29 cellular contexts compared by ENCODE assay signal in genomic region chr9:83056180-83056579, GRCh38. TPM values are rescaled to one million over a fixed set of nuclear protein-coding genes. Genes with fewer than 3 reads are reported as not detected.
DNase-seq lines count a peak whose midpoint lies in the region; ATAC-seq, FAIRE-seq and TF ChIP-seq lines count a peak whose summit lies in the region.
"Had no signal": no experiment of that assay in that cellular context is flagged by ENCODE, and none has a peak within 500 bp of the region (broad histone marks: within the 10 kb centered on the region; RNA-seq: fewer than 3 reads in every experiment).

No MANE protein-coding gene starts in this region.

- H3K36me3 ChIP-seq in colonic mucosa = no peaks in the 10 kb centered on the region
- H3K36me3 ChIP-seq in small intestine (ENCODE audit: control insufficient read depth in 2 of 2, insufficient read depth in 2 of 2, low read length in 2 of 2) = no peaks in the 10 kb centered on the region
- no peaks in the 10 kb centered on the region for H3K36me3 ChIP-seq in thyroid gland
- H3K36me3 ChIP-seq: adrenal gland, BLaER1, heart right ventricle, thoracic aorta had no signal

- CTCF ChIA-PET in activated CD4-positive, alpha-beta memory T cell treated with anti-CD3 and anti-CD28 coated beads for 36 hours (lab: Charles Lee) = no interaction called here

- peaks cover 6% of the 10 kb centered on the region for H3K9me3 Mint-ChIP-seq in activated T-cell treated with anti-CD3 and anti-CD28 coated beads, Interleukin-2, amount 50 U/mL, for 4 hours
- H3K9me3 Mint-ChIP-seq in activated CD4-positive, alpha-beta memory T cell treated with anti-CD3 and anti-CD28 coated beads for 36 hours = no peaks in the 10 kb centered on the region

- no peak overlapping the region for H3K4me3 ChIP-seq in colonic mucosa
- H3K4me3 ChIP-seq in small intestine (ENCODE audit: low read depth in 1 of 2, low read length in 2 of 2) = no peak overlapping the region
- no peak overlapping the region for H3K4me3 ChIP-seq in thyroid gland (replicated peaks in 1 of 3)
- H3K4me3 ChIP-seq: adrenal gland, BLaER1, heart right ventricle, thoracic aorta had no signal

- POLR2A ChIA-PET in activated CD4-positive, alpha-beta memory T cell treated with anti-CD3 and anti-CD28 coated beads for 36 hours (lab: Charles Lee) = no interaction called here

- no peak overlapping the region for H3K27ac Mint-ChIP-seq in activated CD4-positive, alpha-beta memory T cell treated with anti-CD3 and anti-CD28 coated beads for 36 hours
- H3K27ac Mint-ChIP-seq: activated CD4-positive, alpha-beta memory T cell treated with anti-CD3 and anti-CD28 coated beads, Interleukin-2, amount 10 ng/mL, durations not matched to agents 7 days and 5 days; activated naive CD4-positive, alpha-beta T cell treated with anti-CD3 and anti-CD28 coated beads, Interleukin-2, amount 10 ng/mL, durations not matched to agents 7 days and 5 days; endodermal cell; stimulated activated naive B cell treated with anti-CD40 and anti-IgM and Interleukin-4, amounts not matched to agents 10 μg/mL and 1 μg/mL and 100 μg/mL, for 72 hours had no signal

- intact Hi-C loops in colonic mucosa (cut with DNase I) = no loop called here
- intact Hi-C loops in activated CD4-positive, alpha-beta memory T cell treated with anti-CD3 and anti-CD28 coated beads for 36 hours (cut with micrococcal nuclease) = no loop called here
- intact Hi-C loops in thyroid gland (cut with DNase I) = no loop called here

- no peak for FAIRE-seq in small intestine (lab: Jason Lieb, UNC)
- FAIRE-seq: G401.6, H54 had no signal

- H3K9me3 ChIP-seq in colonic mucosa (no peaks in the 10 kb centered on the region), small intestine (ENCODE audit: control insufficient read depth, low read depth) (no peaks in the 10 kb centered on the region), thyroid gland (no peaks in the 10 kb centered on the region)
- H3K9me3 ChIP-seq: adrenal gland, BLaER1, thoracic aorta had no signal

- 63 to 67% (median 66%) methylated on average over 2 of the region's 2 CpGs for WGBS in small intestine, 3 donors
- 88 to 89% methylated on average over 2 of the region's 2 CpGs for WGBS in thyroid gland, 2 donors

- H3K27ac ChIP-seq in colonic mucosa = peak overlapping the region; percentile 72
- H3K27ac ChIP-seq in small intestine (ENCODE audit: low read depth in 1 of 2, low read length in 1 of 2) = no peak overlapping the region
- H3K27ac ChIP-seq in thyroid gland = no peak overlapping the region
- H3K27ac ChIP-seq: adrenal gland, BLaER1, heart right ventricle, KMS-11, thoracic aorta had no signal

- TF ChIP-seq CTCF in colonic mucosa (IDR thresholded peaks at IDR 0.05) = no peak
- TF ChIP-seq CTCF in thyroid gland (IDR thresholded peaks at IDR 0.05) = no peak

- no peak for TF ChIP-seq POLR2A in thyroid gland (IDR thresholded peaks at IDR 0.05)

- peaks cover 14% of the 10 kb centered on the region for H3K27me3 Mint-ChIP-seq in activated T-cell treated with anti-CD3 and anti-CD28 coated beads, Interleukin-2, amount 50 U/mL, for 4 hours (ENCODE audit: low read depth)
- H3K27me3 Mint-ChIP-seq in activated CD4-positive, alpha-beta memory T cell treated with anti-CD3 and anti-CD28 coated beads for 36 hours = peaks cover 9% of the 10 kb centered on the region

- no peak for ATAC-seq in activated T-cell treated with anti-CD3 and anti-CD28 coated beads, Interleukin-2, amount 50 U/mL, for 4 hours
- ATAC-seq: esophagus mucosa; heart right ventricle; Panc1; stimulated activated naive B cell treated with anti-CD40 and anti-IgM and Interleukin-4, amounts not matched to agents 10 μg/mL and 1 μg/mL and 100 μg/mL, for 72 hours had no signal

- H3K4me1 ChIP-seq in colonic mucosa (peaks cover 6% of the 10 kb centered on the region), small intestine (ENCODE audit: control insufficient read depth in 2 of 2, insufficient read depth in 1 of 2, low read depth in 1 of 2, low read length in 1 of 2) (peaks cover 2 to 6% of the 10 kb centered on the region in 2 donors), thyroid gland (peaks cover 11 to 16% of the 10 kb centered on the region in 2 donors)
- H3K4me1 ChIP-seq: adrenal gland, BLaER1 had no signal

- H3K36me3 Mint-ChIP-seq in activated T-cell treated with anti-CD3 and anti-CD28 coated beads, Interleukin-2, amount 50 U/mL, for 4 hours (ENCODE audit: insufficient read depth) = no peaks in the 10 kb centered on the region
- H3K36me3 Mint-ChIP-seq in activated CD4-positive, alpha-beta memory T cell treated with anti-CD3 and anti-CD28 coated beads for 36 hours = no peaks in the 10 kb centered on the region
- H3K36me3 Mint-ChIP-seq: activated naive CD4-positive, alpha-beta T cell treated with anti-CD3 and anti-CD28 coated beads, Interleukin-2, amount 10 ng/mL, durations not matched to agents 7 days and 5 days; stimulated activated naive B cell treated with anti-CD40 and anti-IgM and Interleukin-4, amounts not matched to agents 10 μg/mL and 1 μg/mL and 100 μg/mL, for 72 hours had no signal

- no peaks in the 10 kb centered on the region for H3K4me1 Mint-ChIP-seq in activated T-cell treated with anti-CD3 and anti-CD28 coated beads, Interleukin-2, amount 50 U/mL, for 4 hours (ENCODE audit: low read depth)
- no peaks in the 10 kb centered on the region for H3K4me1 Mint-ChIP-seq in activated CD4-positive, alpha-beta memory T cell treated with anti-CD3 and anti-CD28 coated beads for 36 hours (ENCODE audit: low read depth)
- H3K4me1 Mint-ChIP-seq: activated CD4-positive, alpha-beta memory T cell treated with anti-CD3 and anti-CD28 coated beads, Interleukin-2, amount 10 ng/mL, durations not matched to agents 7 days and 5 days; activated naive CD4-positive, alpha-beta T cell treated with anti-CD3 and anti-CD28 coated beads, Interleukin-2, amount 10 ng/mL, durations not matched to agents 7 days and 5 days; endodermal cell; stimulated activated naive B cell treated with anti-CD40 and anti-IgM and Interleukin-4, amounts not matched to agents 10 μg/mL and 1 μg/mL and 100 μg/mL, for 72 hours had no signal

- no peak overlapping the region for H3K4me3 Mint-ChIP-seq in activated T-cell treated with anti-CD3 and anti-CD28 coated beads, Interleukin-2, amount 50 U/mL, for 4 hours
- H3K4me3 Mint-ChIP-seq in activated CD4-positive, alpha-beta memory T cell treated with anti-CD3 and anti-CD28 coated beads for 36 hours = no peak overlapping the region
- H3K4me3 Mint-ChIP-seq: activated CD4-positive, alpha-beta memory T cell treated with anti-CD3 and anti-CD28 coated beads, Interleukin-2, amount 10 ng/mL, durations not matched to agents 7 days and 5 days; activated naive CD4-positive, alpha-beta T cell treated with anti-CD3 and anti-CD28 coated beads, Interleukin-2, amount 10 ng/mL, durations not matched to agents 7 days and 5 days; stimulated activated naive B cell treated with anti-CD40 and anti-IgM and Interleukin-4, amounts not matched to agents 10 μg/mL and 1 μg/mL and 100 μg/mL, for 72 hours had no signal

- peak; percentile 81 for DNase-seq in DMS53 treated with DMSO at 0.1 percent for 48 hours (lab: John Stamatoyannopoulos, UW; ENCODE audit: unreplicated experiment)
- peak; percentile 68 for DNase-seq in NCI-H187 treated with DMSO at 0.1 percent for 48 hours (lab: John Stamatoyannopoulos, UW)
- DNase-seq in colonic mucosa = no peak
- DNase-seq in small intestine = peak; percentile 35
- DNase-seq in activated T-cell treated with anti-CD3 and anti-CD28 coated beads, Interleukin-2, amount 50 U/mL, for 4 hours = no peak
- DNase-seq in activated CD4-positive, alpha-beta memory T cell treated with anti-CD3 and anti-CD28 coated beads for 36 hours = no peak
- no peak for DNase-seq in thyroid gland
- DNase-seq: activated CD4-positive, alpha-beta memory T cell treated with anti-CD3 and anti-CD28 coated beads, Interleukin-2, amount 10 ng/mL, durations not matched to agents 7 days and 5 days; activated CD4-positive, alpha-beta T cell treated with anti-CD3 and anti-CD28 coated beads for 1 hour; activated CD8-positive, alpha-beta memory T cell treated with anti-CD3 and anti-CD28 coated beads, Interleukin-2, amount 50 U/mL, for 4 hours; activated naive CD4-positive, alpha-beta T cell treated with anti-CD3 and anti-CD28 coated beads, Interleukin-2, amount 10 ng/mL, durations not matched to agents 7 days and 5 days; adrenal gland; central memory CD4-positive, alpha-beta T cell; dermis blood vessel endothelial cell; DMS 273 treated with DMSO at 0.1 percent for 48 hours; endodermal cell; heart right ventricle; NCI-H524 treated with DMSO at 0.1 percent for 48 hours; SHP77; stimulated activated naive B cell treated with anti-CD40 and anti-IgM and Interleukin-4, amounts not matched to agents 10 μg/mL and 1 μg/mL and 100 μg/mL, for 72 hours had no signal

- H3K27me3 ChIP-seq in colonic mucosa = no peaks in the 10 kb centered on the region
- peaks cover 0 to under 1% of the 10 kb centered on the region in 2 donors for H3K27me3 ChIP-seq in small intestine (ENCODE audit: control insufficient read depth in 2 of 2, insufficient read depth in 2 of 2, low read length in 2 of 2)
- no peaks in the 10 kb centered on the region for H3K27me3 ChIP-seq in thyroid gland

- H3K9ac ChIP-seq in colonic mucosa (ENCODE audit: low read depth in 2 of 2, low read length in 2 of 2) = no peak overlapping the region
- H3K9ac ChIP-seq: BLaER1, KMS-11 had no signal

RNA-seq across cellular contexts. Expression of gene RASEF, which starts 6.8 kb away (rescaled TPM):
- total RNA-seq in colonic mucosa = 10 to 100 TPM; 36.8 to 38.9 TPM
- 1 to 10 TPM; 2.2 to 5.1 (median 4.2) TPM for polyA plus RNA-seq in small intestine
- total RNA-seq in activated T-cell treated with anti-CD3 and anti-CD28 coated beads, Interleukin-2, amount 50 U/mL, for 4 hours = under 1 TPM in 1 of 3 donors, not detected in 2; 0.05 TPM
- total RNA-seq in activated CD4-positive, alpha-beta memory T cell treated with anti-CD3 and anti-CD28 coated beads for 36 hours = not detected
- 10 to 100 TPM; 43.9 to 65.5 (median 63.1) TPM for total RNA-seq in thyroid gland
- total RNA-seq: activated CD4-positive, alpha-beta memory T cell treated with anti-CD3 and anti-CD28 coated beads, Interleukin-2, amount 10 ng/mL, durations not matched to agents 7 days and 5 days; osteocyte; T-helper 2 cell treated with Interferon-gamma antibody and Interleukin-4, amounts not matched to agents 100 ng/mL and 5 ng/mL, for 36 hours had no signal

Comparison
In these comparisons a context has a peak if more than half of its experiments do, and no peak if none do; other contexts are left out.
1. DNase-seq: peak in DMS53 treated with DMSO at 0.1 percent for 48 hours (single experiment), NCI-H187 treated with DMSO at 0.1 percent for 48 hours (single experiment) and small intestine (single experiment); none in colonic mucosa (single experiment), activated T-cell treated with anti-CD3 and anti-CD28 coated beads, Interleukin-2, amount 50 U/mL, for 4 hours (single experiment), activated CD4-positive, alpha-beta memory T cell treated with anti-CD3 and anti-CD28 coated beads for 36 hours (single experiment) and thyroid gland (0 of 2).
2. RNA of gene RASEF, which starts 6.8 kb away (total RNA-seq): 43.9 to 65.5 TPM in thyroid gland and 36.8 to 38.9 TPM in colonic mucosa; 0.05 TPM in activated T-cell treated with anti-CD3 and anti-CD28 coated beads, Interleukin-2, amount 50 U/mL, for 4 hours and not detected in activated CD4-positive, alpha-beta memory T cell treated with anti-CD3 and anti-CD28 coated beads for 36 hours; every median in the first group is over 10 times any median in the second.